In the genomic region with DNA sequence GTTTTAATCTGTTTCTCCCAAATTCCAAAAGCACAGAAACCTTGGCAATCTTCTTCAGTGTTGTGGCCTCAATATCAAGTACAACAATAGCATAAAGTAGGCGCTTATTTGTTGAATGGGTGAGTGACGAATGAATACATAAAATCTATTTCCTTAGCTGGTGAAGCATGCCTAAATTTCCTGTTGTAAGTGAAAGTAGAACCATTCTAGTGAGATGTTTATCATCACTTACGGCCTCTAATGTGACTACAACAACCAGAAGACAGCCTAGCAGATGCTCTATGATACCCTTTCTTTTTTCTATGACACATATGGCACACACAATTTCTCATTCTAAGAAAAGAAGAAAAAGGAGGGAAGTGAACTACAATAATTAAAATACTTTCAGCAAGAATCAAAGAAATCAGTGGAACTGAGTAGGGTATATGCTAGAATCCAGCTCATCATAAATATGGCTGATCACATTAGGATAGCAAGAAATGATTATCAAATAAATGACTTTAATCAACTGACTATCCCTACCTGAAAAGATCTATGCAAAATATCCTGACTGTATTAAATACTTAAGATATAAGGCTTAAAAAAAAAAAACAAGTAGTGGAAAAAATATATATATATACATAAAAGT, we compare ENCODE assay signal across 12 cellular contexts.
DNase-seq lines count a peak whose midpoint lies in the region; ATAC-seq, FAIRE-seq and TF ChIP-seq lines count a peak whose summit lies in the region.
"Had no signal": no experiment of that assay in that cellular context is flagged by ENCODE, and none has a peak within 500 bp of the region (broad histone marks: within the 10 kb centered on the region; RNA-seq: fewer than 3 reads in every experiment).

No MANE protein-coding gene starts in this region.

- H3K9ac ChIP-seq in SK-N-SH = no peak overlapping the region

- no peak for ATAC-seq in SK-N-SH treated with all-trans-retinoic acid at 6 μM for 48 hours
- ATAC-seq in activated B cell treated with CpG ODN at 0.5 μM for 24 hours (ENCODE audit: low read depth) = peak; percentile 95
- ATAC-seq in GM23338 = no peak

- DNase-seq in SK-N-SH = no peak
- DNase-seq in H54 (ENCODE audit: insufficient read length, low spot score) = no peak
- no peak for DNase-seq in activated B cell treated with CpG ODN at 0.5 μM for 24 hours
- peak; percentile 32 for DNase-seq in renal cortical epithelial cell (ENCODE audit: low read depth)
- no peak for DNase-seq in RWPE1 (ENCODE audit: low spot score)
- DNase-seq in NCI-H128 (lab: John Stamatoyannopoulos, UW; ENCODE audit: unreplicated experiment) = no peak
- no peak for DNase-seq in GM23338 (ENCODE audit: low spot score)
- DNase-seq: activated CD4-positive, alpha-beta T cell treated with anti-CD3 and anti-CD28 coated beads for 1 hour; colonic mucosa; kidney; NCI-H82 had no signal

- H3K27me3 ChIP-seq in SK-N-SH (ENCODE audit: insufficient read depth) (no peaks in the 10 kb centered on the region), GM23338 (ENCODE audit: insufficient read depth) (no peaks in the 10 kb centered on the region)
- H3K27me3 ChIP-seq: colonic mucosa had no signal

- H3K4me2 ChIP-seq in SK-N-SH = no peak overlapping the region
- no peak overlapping the region for H3K4me2 ChIP-seq in GM23338

- H3F3A ChIP-seq in SK-N-SH (replicated peaks; ENCODE audit: insufficient read depth) = peaks cover 11% of the 10 kb centered on the region
- no peaks in the 10 kb centered on the region for H3F3A ChIP-seq in GM23338 (replicated peaks; ENCODE audit: low read depth)

- no peak for TF ChIP-seq EP300 in SK-N-SH (IDR thresholded peaks at IDR 0.05; ENCODE audit: borderline replicate concordance in 1 of 2, low read depth in 1 of 2, low read length in 1 of 2)

- intact Hi-C loops in activated B cell treated with CpG ODN at 0.5 μM for 24 hours (cut with micrococcal nuclease) = loop anchor here (1.0 to 10.0 kb wide), 3 partner anchors 20 to 1247 kb away; partner anchors contain the start of gene BTBD9

- no peak overlapping the region for H3K4me3 ChIP-seq in SK-N-SH (ENCODE audit: low read depth in 2 of 2, low read length in 1 of 2)
- H3K4me3 ChIP-seq in GM23338 = no peak overlapping the region
- H3K4me3 ChIP-seq: colonic mucosa had no signal

- H3K27ac Mint-ChIP-seq in activated B cell treated with CpG ODN at 0.5 μM for 24 hours = peak overlapping the region; percentile 92
- no peak overlapping the region for H3K27ac Mint-ChIP-seq in GM23338

- H3K9me3 Mint-ChIP-seq in activated B cell treated with CpG ODN at 0.5 μM for 24 hours (no peaks in the 10 kb centered on the region), GM23338 (no peaks in the 10 kb centered on the region)

- CTCF ChIA-PET in SK-N-SH (lab: Yijun Ruan, JAX) = interaction anchor here (0.5 to 4.6 kb wide), 6 partner anchors 9 to 816 kb away, joined by 3 to 35 read pairs (median 3); no protein-coding TSS in a partner anchor
- CTCF ChIA-PET in activated B cell treated with CpG ODN at 0.5 μM for 24 hours (lab: Charles Lee) = interaction anchor here (1.1 to 3.8 kb wide), 4 partner anchors 16 to 1087 kb away, joined by 3 to 36 read pairs (median 11); no protein-coding TSS in a partner anchor
- CTCF ChIA-PET in RWPE1 (lab: Yijun Ruan, JAX) = no interaction called here

- POLR2A ChIA-PET in SK-N-SH (lab: Yijun Ruan, JAX) (no interaction called here), activated B cell treated with CpG ODN at 0.5 μM for 24 hours (lab: Charles Lee) (interaction anchor here (0.6 to 1.3 kb wide), 7 partner anchors 19 to 1139 kb away, joined by 3 to 7 read pairs (median 5); partner anchors contain the start of genes BTBD9, CMTR1, GLO1 and ZFAND3), RWPE1 (lab: Yijun Ruan, JAX; ENCODE audit: low non-redundant PET) (no interaction called here)

- no peaks in the 10 kb centered on the region for H3K9me2 ChIP-seq in SK-N-SH
- no peaks in the 10 kb centered on the region for H3K9me2 ChIP-seq in GM23338 (ENCODE audit: insufficient read depth)

- no peak for TF ChIP-seq RAD21 in SK-N-SH (IDR thresholded peaks at IDR 0.05; ENCODE audit: low read length)

- TF ChIP-seq POLR2A in H54 (IDR thresholded peaks at IDR 0.05; ENCODE audit: low read depth, low read length) = no peak

- FAIRE-seq in H54 (lab: Jason Lieb, UNC) = peak; percentile 50

- H4K20me1 ChIP-seq in SK-N-SH (ENCODE audit: insufficient read depth) (no peaks in the 10 kb centered on the region), GM23338 (replicated peaks; ENCODE audit: insufficient read depth) (no peaks in the 10 kb centered on the region)

- H3K4me1 ChIP-seq in SK-N-SH (ENCODE audit: control insufficient read depth in 1 of 2, insufficient read depth in 2 of 2, low read depth in 1 of 2, low read length in 1 of 2) (peaks cover 3 to 10% of the 10 kb centered on the region in 2 experiments; a peak in 3 of 4 replicates), GM23338 (ENCODE audit: insufficient read depth) (peaks cover 7% of the 10 kb centered on the region; the same call in 1 of the 2 replicates)
- H3K4me1 ChIP-seq: colonic mucosa had no signal

- no peak overlapping the region for H2AFZ ChIP-seq in SK-N-SH (ENCODE audit: low read depth)
- no peak overlapping the region for H2AFZ ChIP-seq in GM23338

- H3K36me3 Mint-ChIP-seq in activated B cell treated with CpG ODN at 0.5 μM for 24 hours (ENCODE audit: low read depth) = peaks cover 27% of the 10 kb centered on the region
- H3K36me3 Mint-ChIP-seq in GM23338 (ENCODE audit: low read depth) = no peaks in the 10 kb centered on the region

- H3K79me2 ChIP-seq in SK-N-SH (ENCODE audit: insufficient read depth) = no peaks in the 10 kb centered on the region
- H3K79me2 ChIP-seq in GM23338 (replicated peaks; ENCODE audit: insufficient read depth) = no peaks in the 10 kb centered on the region

- peaks cover 27% of the 10 kb centered on the region for H3K4me1 Mint-ChIP-seq in activated B cell treated with CpG ODN at 0.5 μM for 24 hours
- peaks cover 15% of the 10 kb centered on the region for H3K4me1 Mint-ChIP-seq in GM23338

- peaks cover 2 to 4% of the 10 kb centered on the region in 2 experiments for H3K36me3 ChIP-seq in SK-N-SH (replicated peaks in 1 of 2; ENCODE audit: control insufficient read depth in 1 of 2, insufficient read depth in 2 of 2, low read length in 1 of 2)
- H3K36me3 ChIP-seq in GM23338 (ENCODE audit: insufficient read depth) = no peaks in the 10 kb centered on the region
- H3K36me3 ChIP-seq: colonic mucosa had no signal

- no peak for TF ChIP-seq CTCF in SK-N-SH (IDR thresholded peaks at IDR 0.05)
- TF ChIP-seq CTCF in activated B cell treated with CpG ODN at 0.5 μM for 24 hours (IDR thresholded peaks at IDR 0.05) = no peak
- no peak for TF ChIP-seq CTCF in RWPE1 (conservative IDR thresholded peaks at IDR 0.05; ENCODE audit: low read depth)
- no peak for TF ChIP-seq CTCF in GM23338 (conservative IDR thresholded peaks at IDR 0.05; ENCODE audit: low read depth in 2 of 2)

- H3K4me3 Mint-ChIP-seq in activated B cell treated with CpG ODN at 0.5 μM for 24 hours = peak overlapping the region; percentile 73
- H3K4me3 Mint-ChIP-seq in GM23338 = no peak overlapping the region

- H3K27ac ChIP-seq in SK-N-SH (ENCODE audit: low read depth in 2 of 2, low read length in 1 of 2) = peak overlapping the region in 1 of 2 experiments; percentile 9; a peak in 2 of 4 replicates
- H3K27ac ChIP-seq in RWPE1 = no peak overlapping the region
- H3K27ac ChIP-seq in GM23338 (ENCODE audit: low read depth) = no peak overlapping the region
- H3K27ac ChIP-seq: colonic mucosa had no signal

- H3K27me3 Mint-ChIP-seq in activated B cell treated with CpG ODN at 0.5 μM for 24 hours = no peaks in the 10 kb centered on the region
- H3K27me3 Mint-ChIP-seq in GM23338 (ENCODE audit: insufficient read depth, low read depth, poor library complexity) = no peaks in the 10 kb centered on the region

- 73% methylated on average over 3 of the region's 3 CpGs for WGBS in SK-N-SH (ENCODE audit: low lambda C conversion rate)

- H3K9me3 ChIP-seq in SK-N-SH = no peaks in the 10 kb centered on the region
- H3K9me3 ChIP-seq: colonic mucosa had no signal

TF ChIP-seq in SK-N-SH, 30 proteins besides CTCF, POLR2A, EP300 and RAD21 (continues in another document):
- no peak for TF ChIP-seq MEF2A (IDR thresholded peaks at IDR 0.05; ENCODE audit: borderline replicate concordance, low read depth)
- TF ChIP-seq USF2 (IDR thresholded peaks at IDR 0.05; ENCODE audit: borderline replicate concordance, low read depth, low read length) = no peak
- TF ChIP-seq POLR2AphosphoS5 (IDR thresholded peaks at IDR 0.05; ENCODE audit: low read depth, low read length) = no peak

TF ChIP-seq in SK-N-SH treated with all-trans-retinoic acid at 6 μM for 48 hours, 23 proteins besides CTCF, POLR2A, EP300 and RAD21 (continues in another document):
- TF ChIP-seq PPARA (CRISPR knock-in tag; IDR thresholded peaks at IDR 0.05; ENCODE audit: borderline replicate concordance) (no peak), ZC3H10 (CRISPR knock-in tag; IDR thresholded peaks at IDR 0.05) (no peak)
- TF ChIP-seq, protein P1, sequence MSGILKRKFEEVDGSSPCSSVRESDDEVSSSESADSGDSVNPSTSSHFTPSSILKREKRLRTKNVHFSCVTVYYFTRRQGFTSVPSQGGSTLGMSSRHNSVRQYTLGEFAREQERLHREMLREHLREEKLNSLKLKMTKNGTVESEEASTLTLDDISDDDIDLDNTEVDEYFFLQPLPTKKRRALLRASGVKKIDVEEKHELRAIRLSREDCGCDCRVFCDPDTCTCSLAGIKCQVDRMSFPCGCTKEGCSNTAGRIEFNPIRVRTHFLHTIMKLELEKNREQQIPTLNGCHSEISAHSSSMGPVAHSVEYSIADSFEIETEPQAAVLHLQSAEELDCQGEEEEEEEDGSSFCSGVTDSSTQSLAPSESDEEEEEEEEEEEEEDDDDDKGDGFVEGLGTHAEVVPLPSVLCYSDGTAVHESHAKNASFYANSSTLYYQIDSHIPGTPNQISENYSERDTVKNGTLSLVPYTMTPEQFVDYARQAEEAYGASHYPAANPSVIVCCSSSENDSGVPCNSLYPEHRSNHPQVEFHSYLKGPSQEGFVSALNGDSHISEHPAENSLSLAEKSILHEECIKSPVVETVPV (CRISPR knock-in tag; IDR thresholded peaks at IDR 0.05) = no peak

TF ChIP-seq in GM23338, 12 proteins besides CTCF, POLR2A, EP300 and RAD21:
- no peak for TF ChIP-seq ZNF331 (CRISPR knock-in tag; IDR thresholded peaks at IDR 0.05; ENCODE audit: low read depth)
